Comparison of ENCODE assay signal across 9 cellular contexts in the genomic region with DNA sequence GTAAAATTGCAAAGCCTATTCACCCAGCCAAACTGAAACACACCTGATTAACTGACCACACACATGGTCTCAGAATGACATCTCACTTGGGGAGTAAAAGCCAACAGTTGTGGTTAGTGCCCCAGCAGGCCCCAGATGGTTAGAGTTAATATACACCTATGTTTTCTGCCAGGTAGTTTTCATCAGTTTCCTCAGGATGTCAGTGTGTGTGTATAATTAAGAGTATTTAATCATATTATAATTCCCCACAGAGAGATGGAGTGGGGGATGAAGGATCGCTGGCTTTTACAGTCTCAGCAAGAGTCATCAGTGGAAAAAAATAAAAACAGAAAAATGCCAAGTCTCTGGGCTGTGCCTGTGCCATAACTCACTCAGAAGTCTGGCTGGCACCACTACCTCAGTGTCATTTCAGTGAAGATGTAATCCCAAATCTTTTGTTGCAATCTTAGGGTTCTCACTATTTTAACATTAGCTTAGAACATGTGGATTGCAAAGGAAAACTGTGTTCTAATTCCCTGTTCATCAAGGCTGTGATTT.
DNase-seq lines count a peak whose midpoint lies in the region; ATAC-seq and TF ChIP-seq lines count a peak whose summit lies in the region.
"Had no signal": no experiment of that assay in that cellular context is flagged by ENCODE, and none has a peak within 500 bp of the region (broad histone marks: within the 10 kb centered on the region; RNA-seq: fewer than 3 reads in every experiment).

No MANE protein-coding gene starts in this region.

- H3K4me3 Mint-ChIP-seq in activated CD8-positive, alpha-beta memory T cell treated with anti-CD3 and anti-CD28 coated beads, Interleukin-2, amount 10 ng/mL, durations not matched to agents 7 days and 5 days = no peak overlapping the region
- H3K4me3 Mint-ChIP-seq in chondrocyte (ENCODE audit: unreplicated experiment) (no peak overlapping the region), type B pancreatic cell (no peak overlapping the region)
- H3K4me3 Mint-ChIP-seq: neural crest cell had no signal

- TF ChIP-seq CTCF in chondrocyte (IDR thresholded peaks at IDR 0.05) = no peak
- TF ChIP-seq CTCF in type B pancreatic cell (conservative IDR thresholded peaks at IDR 0.05) = no peak

- H3K9me3 Mint-ChIP-seq in activated CD8-positive, alpha-beta memory T cell treated with anti-CD3 and anti-CD28 coated beads, Interleukin-2, amount 10 ng/mL, durations not matched to agents 7 days and 5 days (ENCODE audit: low read depth) = no peaks in the 10 kb centered on the region
- H3K9me3 Mint-ChIP-seq in chondrocyte (ENCODE audit: low read depth) = no peaks in the 10 kb centered on the region
- H3K9me3 Mint-ChIP-seq in type B pancreatic cell = no peaks in the 10 kb centered on the region
- H3K9me3 Mint-ChIP-seq: neural crest cell had no signal

- CTCF ChIA-PET in activated CD8-positive, alpha-beta memory T cell treated with anti-CD3 and anti-CD28 coated beads, Interleukin-2, amount 10 ng/mL, durations not matched to agents 7 days and 5 days (lab: Charles Lee) = no interaction called here

- no peak for DNase-seq in activated CD8-positive, alpha-beta memory T cell treated with anti-CD3 and anti-CD28 coated beads, Interleukin-2, amount 10 ng/mL, durations not matched to agents 7 days and 5 days
- no peak for DNase-seq in activated CD8-positive, alpha-beta memory T cell treated with anti-CD3 and anti-CD28 coated beads, Interleukin-2, amount 50 U/mL, for 4 hours
- DNase-seq in chondrocyte (ENCODE audit: low spot score) (no peak), type B pancreatic cell (ENCODE audit: extremely low spot score, unreplicated experiment) (no peak), NCI-H524 treated with DMSO at 0.1 percent for 48 hours (lab: John Stamatoyannopoulos, UW) (no peak), RKO (ENCODE audit: low spot score) (no peak), dermis blood vessel endothelial cell (no peak)

- H3K27me3 Mint-ChIP-seq in activated CD8-positive, alpha-beta memory T cell treated with anti-CD3 and anti-CD28 coated beads, Interleukin-2, amount 10 ng/mL, durations not matched to agents 7 days and 5 days = no peaks in the 10 kb centered on the region
- H3K27me3 Mint-ChIP-seq in chondrocyte (ENCODE audit: low read depth) (no peaks in the 10 kb centered on the region), type B pancreatic cell (no peaks in the 10 kb centered on the region)

- H3K27ac Mint-ChIP-seq in activated CD8-positive, alpha-beta memory T cell treated with anti-CD3 and anti-CD28 coated beads, Interleukin-2, amount 10 ng/mL, durations not matched to agents 7 days and 5 days = peak overlapping the region; percentile 47
- H3K27ac Mint-ChIP-seq in chondrocyte (ENCODE audit: unreplicated experiment) (peak overlapping the region; percentile 24), type B pancreatic cell (peak overlapping the region; percentile 22)

- peaks cover 27% of the 10 kb centered on the region for H3K4me1 Mint-ChIP-seq in activated CD8-positive, alpha-beta memory T cell treated with anti-CD3 and anti-CD28 coated beads, Interleukin-2, amount 10 ng/mL, durations not matched to agents 7 days and 5 days
- H3K4me1 Mint-ChIP-seq in chondrocyte (ENCODE audit: low read depth) (peaks cover 53% of the 10 kb centered on the region), type B pancreatic cell (ENCODE audit: unreplicated experiment) (peaks cover 62% of the 10 kb centered on the region)

- no peaks in the 10 kb centered on the region for H3K36me3 Mint-ChIP-seq in activated CD8-positive, alpha-beta memory T cell treated with anti-CD3 and anti-CD28 coated beads, Interleukin-2, amount 10 ng/mL, durations not matched to agents 7 days and 5 days
- no peaks in the 10 kb centered on the region for H3K36me3 Mint-ChIP-seq in chondrocyte (ENCODE audit: low read depth)
- H3K36me3 Mint-ChIP-seq in type B pancreatic cell = no peaks in the 10 kb centered on the region

- no peak for ATAC-seq in activated CD8-positive, alpha-beta memory T cell treated with anti-CD3 and anti-CD28 coated beads, Interleukin-2, amount 10 ng/mL, durations not matched to agents 7 days and 5 days
- peak; percentile 76 for ATAC-seq in HG03097 (IDR thresholded peaks at IDR 0.05; ENCODE audit: low FRiP score, unreplicated experiment)
